Comparison of ENCODE assay signal across 21 cellular contexts in genomic region chr2:213017404-213017803, GRCh38.
DNase-seq lines count a peak whose midpoint lies in the region; ATAC-seq, FAIRE-seq and TF ChIP-seq lines count a peak whose summit lies in the region.
"Had no signal": no experiment of that assay in that cellular context is flagged by ENCODE, and none has a peak within 500 bp of the region (broad histone marks: within the 10 kb centered on the region; RNA-seq: fewer than 3 reads in every experiment).

No MANE protein-coding gene starts in this region.

- H3K27ac ChIP-seq in CD8-positive, alpha-beta memory T cell (ENCODE audit: low read depth, low read length) = no peak overlapping the region
- no peak overlapping the region for H3K27ac ChIP-seq in small intestine (ENCODE audit: low read depth in 1 of 2, low read length in 1 of 2)
- H3K27ac ChIP-seq: HL-60 had no signal

- no peak for ATAC-seq in stimulated activated effector memory CD8-positive, alpha-beta T cell treated with anti-CD3 and anti-CD28 coated beads, Interleukin-12 subunit alpha, Interleukin-12 subunit beta, amount 100 ng/mL, for 72 hours

- H3K27me3 Mint-ChIP-seq in CD8-positive, alpha-beta memory T cell = no peaks in the 10 kb centered on the region
- no peaks in the 10 kb centered on the region for H3K27me3 Mint-ChIP-seq in activated naive CD8-positive, alpha-beta T cell treated with anti-CD3 and anti-CD28 coated beads for 36 hours

- H3K36me3 Mint-ChIP-seq in CD8-positive, alpha-beta memory T cell = peaks cover 0 to 8% (median 4%) of the 10 kb centered on the region in 3 donors
- H3K36me3 Mint-ChIP-seq in activated naive CD8-positive, alpha-beta T cell treated with anti-CD3 and anti-CD28 coated beads for 36 hours = peaks cover 13% of the 10 kb centered on the region
- peaks cover 89% of the 10 kb centered on the region for H3K36me3 Mint-ChIP-seq in stimulated activated effector memory CD8-positive, alpha-beta T cell treated with anti-CD3 and anti-CD28 coated beads, Interleukin-12 subunit alpha, Interleukin-12 subunit beta, amount 100 ng/mL, for 72 hours
- H3K36me3 Mint-ChIP-seq: CD14-positive monocyte had no signal

- no peaks in the 10 kb centered on the region for H3K9me3 ChIP-seq in CD8-positive, alpha-beta memory T cell (ENCODE audit: low read length)
- no peaks in the 10 kb centered on the region for H3K9me3 ChIP-seq in small intestine (ENCODE audit: control insufficient read depth, low read depth)
- H3K9me3 ChIP-seq: HAP-1 had no signal

- FAIRE-seq in GM12891 (lab: Jason Lieb, UNC) (peak; percentile 88), small intestine (lab: Jason Lieb, UNC) (no peak)
- FAIRE-seq: HTR-8/SVneo had no signal

- no peaks in the 10 kb centered on the region for H3K9me3 Mint-ChIP-seq in CD8-positive, alpha-beta memory T cell
- H3K9me3 Mint-ChIP-seq in activated naive CD8-positive, alpha-beta T cell treated with anti-CD3 and anti-CD28 coated beads for 36 hours = peaks cover 3% of the 10 kb centered on the region
- H3K9me3 Mint-ChIP-seq in stimulated activated effector memory CD8-positive, alpha-beta T cell treated with anti-CD3 and anti-CD28 coated beads, Interleukin-12 subunit alpha, Interleukin-12 subunit beta, amount 100 ng/mL, for 72 hours = no peaks in the 10 kb centered on the region

- H3K27ac Mint-ChIP-seq in CD8-positive, alpha-beta memory T cell = peak overlapping the region in 5 of 8 donors; percentile 26 to 97 (median 74)
- H3K27ac Mint-ChIP-seq in activated naive CD8-positive, alpha-beta T cell treated with anti-CD3 and anti-CD28 coated beads for 36 hours = peak overlapping the region; percentile 30
- H3K27ac Mint-ChIP-seq in stimulated activated effector memory CD8-positive, alpha-beta T cell treated with anti-CD3 and anti-CD28 coated beads, Interleukin-12 subunit alpha, Interleukin-12 subunit beta, amount 100 ng/mL, for 72 hours = peak overlapping the region; percentile 71
- H3K27ac Mint-ChIP-seq: CD14-positive monocyte had no signal

- no peaks in the 10 kb centered on the region for H3K36me3 ChIP-seq in CD8-positive, alpha-beta memory T cell (ENCODE audit: insufficient read depth, low read length)
- H3K36me3 ChIP-seq in small intestine (ENCODE audit: control insufficient read depth in 2 of 2, insufficient read depth in 2 of 2, low read length in 2 of 2) = no peaks in the 10 kb centered on the region
- H3K36me3 ChIP-seq: HAP-1 had no signal

- TF ChIP-seq POLR2A in GM12891 (IDR thresholded peaks at IDR 0.05; ENCODE audit: low read depth, low read length) = no peak

- no peaks in the 10 kb centered on the region for H3K4me1 ChIP-seq in CD8-positive, alpha-beta memory T cell (ENCODE audit: insufficient read depth, low read length)
- H3K4me1 ChIP-seq in small intestine (ENCODE audit: control insufficient read depth in 2 of 2, insufficient read depth in 1 of 2, low read depth in 1 of 2, low read length in 1 of 2) = no peaks in the 10 kb centered on the region
- H3K4me1 ChIP-seq: HAP-1 had no signal

- H3K4me3 Mint-ChIP-seq in CD8-positive, alpha-beta memory T cell = peak overlapping the region in 4 of 7 donors; percentile 9 to 41 (median 26)
- H3K4me3 Mint-ChIP-seq in activated naive CD8-positive, alpha-beta T cell treated with anti-CD3 and anti-CD28 coated beads for 36 hours = no peak overlapping the region
- H3K4me3 Mint-ChIP-seq in stimulated activated effector memory CD8-positive, alpha-beta T cell treated with anti-CD3 and anti-CD28 coated beads, Interleukin-12 subunit alpha, Interleukin-12 subunit beta, amount 100 ng/mL, for 72 hours = peak overlapping the region; percentile 29
- H3K4me3 Mint-ChIP-seq: CD14-positive monocyte had no signal

- WGBS in small intestine, 3 donors = 88 to 91% (median 88%) methylated on average over 1 of the region's 1 CpG

- H3K4me1 Mint-ChIP-seq in CD8-positive, alpha-beta memory T cell = peaks cover 26 to 56% (median 44%) of the 10 kb centered on the region in 3 donors
- H3K4me1 Mint-ChIP-seq in activated naive CD8-positive, alpha-beta T cell treated with anti-CD3 and anti-CD28 coated beads for 36 hours = peaks cover 44% of the 10 kb centered on the region
- H3K4me1 Mint-ChIP-seq in stimulated activated effector memory CD8-positive, alpha-beta T cell treated with anti-CD3 and anti-CD28 coated beads, Interleukin-12 subunit alpha, Interleukin-12 subunit beta, amount 100 ng/mL, for 72 hours = peaks cover 31% of the 10 kb centered on the region
- H3K4me1 Mint-ChIP-seq: CD14-positive monocyte had no signal

- CTCF ChIA-PET in CD8-positive, alpha-beta memory T cell (lab: Charles Lee) = interaction anchor here (1.1 kb wide), 1 partner anchor 18 kb away, joined by 4 read pairs; no protein-coding TSS in a partner anchor

- POLR2A ChIA-PET in CD8-positive, alpha-beta memory T cell (lab: Charles Lee) = no interaction called here

- DNase-seq in CD8-positive, alpha-beta memory T cell = no peak
- DNase-seq in GM12891 (ENCODE audit: insufficient read length, low spot score) (no peak), small intestine (no peak), T-helper 9 cell (no peak), GOT3 (lab: John Stamatoyannopoulos, UW) (no peak)
- no peak for DNase-seq in activated naive CD8-positive, alpha-beta T cell treated with anti-CD3 and anti-CD28 coated beads for 36 hours
- DNase-seq in stimulated activated effector memory CD8-positive, alpha-beta T cell treated with anti-CD3 and anti-CD28 coated beads, Interleukin-12 subunit alpha, Interleukin-12 subunit beta, amount 100 ng/mL, for 72 hours (ENCODE audit: low spot score in 2 of 2) = no peak
- DNase-seq: ACHN, AML-193, Calu3, DMS53, NCI-H1417, NCI-H1930, NCI-H2171, NCI-H774, RPMI8226, SIG-M5 had no signal

- no peaks in the 10 kb centered on the region for H3K27me3 ChIP-seq in CD8-positive, alpha-beta memory T cell (ENCODE audit: insufficient read depth, low read length, poor library complexity, severe bottlenecking)
- H3K27me3 ChIP-seq in small intestine (ENCODE audit: control insufficient read depth in 2 of 2, insufficient read depth in 2 of 2, low read length in 2 of 2) = no peaks in the 10 kb centered on the region

- H3K4me3 ChIP-seq in CD8-positive, alpha-beta memory T cell (ENCODE audit: low read length) = no peak overlapping the region
- H3K4me3 ChIP-seq in small intestine (ENCODE audit: low read depth in 1 of 2, low read length in 2 of 2) = no peak overlapping the region
- H3K4me3 ChIP-seq: HAP-1 had no signal

TF ChIP-seq in GM12891, 5 proteins besides CTCF, POLR2A, EP300 and RAD21:
- no peak for TF ChIP-seq POU2F2 (IDR thresholded peaks at IDR 0.05; ENCODE audit: low read depth, low read length)
- no peak for TF ChIP-seq SPI1 (IDR thresholded peaks at IDR 0.05; ENCODE audit: low read depth, low read length)
- TF ChIP-seq PAX5 (IDR thresholded peaks at IDR 0.05; ENCODE audit: insufficient read depth, low read length, severe bottlenecking) = no peak
- TF ChIP-seq POLR2AphosphoS5 (IDR thresholded peaks at IDR 0.05; ENCODE audit: low read depth, low read length) = no peak; the same call in 1 of the 2 replicates
- TF ChIP-seq TAF1 (IDR thresholded peaks at IDR 0.05; ENCODE audit: low read depth, low read length) = no peak
